ENCODE assay signal across 27 cellular contexts in genomic region chr11:39113606-39114005, GRCh38.
"Had no signal": no experiment of that assay in that cellular context is flagged by ENCODE, and none has a peak within 500 bp of the region (broad histone marks: within the 10 kb centered on the region; RNA-seq: fewer than 3 reads in every experiment).

No MANE protein-coding gene starts in this region.

- DNase-seq: stimulated activated CD4-positive, alpha-beta T cell treated with anti-CD3 and anti-CD28 coated beads, Interleukin-2, amount 100 ng/mL, for 48 hours; stimulated activated CD4-positive, alpha-beta T cell treated with anti-CD3 and anti-CD28 coated beads, Interleukin-4, amount 100 ng/mL, for 1 hour; stimulated activated CD4-positive, alpha-beta T cell treated with anti-CD3 and anti-CD28 coated beads, Interleukin-4, amount 100 ng/mL, for 24 hours; stimulated activated CD4-positive, alpha-beta T cell treated with anti-CD3 and anti-CD28 coated beads, Interleukin-4, amount 100 ng/mL, for 4 hours; stimulated activated CD8-positive, alpha-beta memory T cell treated with anti-CD3 and anti-CD28 coated beads, Interleukin-4, amount 100 ng/mL, for 48 hours; stimulated activated naive B cell treated with anti-CD40 and anti-IgM and Interleukin-4, amounts not matched to agents 10 μg/mL and 1 μg/mL and 100 μg/mL, for 72 hours; stimulated activated naive CD4-positive, alpha-beta T cell; stimulated activated naive CD4-positive, alpha-beta T cell treated with Interleukin-2 at 50 U/mL for 16 hours; stimulated activated naive CD8-positive, alpha-beta T cell treated with anti-CD3 and anti-CD28 coated beads, Interleukin-15, amount 100 ng/mL, for 72 hours; stimulated activated naive CD8-positive, alpha-beta T cell treated with anti-CD3 and anti-CD28 coated beads, Interleukin-15, Interleukin-2, amounts not matched to agents 100 U/mL and 50 U/mL, for 24 hours; stomach; substantia nigra; testis; thyroid gland; tibial artery; transverse colon; trophoblast cell; upper lobe of left lung; upper lobe of right lung; uterus had no signal

- H3K9me3 Mint-ChIP-seq: type B pancreatic cell had no signal

- H3K27ac ChIP-seq: stomach, suprapubic skin, testis, thoracic aorta, thyroid gland, tibial artery, tibial nerve, transverse colon, upper lobe of left lung, upper lobe of right lung, uterus, vagina had no signal

- H3K27me3 ChIP-seq: stomach, suprapubic skin, testis, thyroid gland, tibial artery, tibial nerve, transverse colon, upper lobe of left lung, upper lobe of right lung, uterus, vagina had no signal

- ATAC-seq: stimulated activated memory B cell treated with anti-CD40 and anti-IgM and Interleukin-4, amounts not matched to agents 10 μg/mL and 1 μg/mL and 100 μg/mL, for 72 hours; stimulated activated naive B cell treated with anti-CD40 and anti-IgM and Interleukin-4, amounts not matched to agents 10 μg/mL and 1 μg/mL and 100 μg/mL, for 72 hours; stimulated activated naive CD8-positive, alpha-beta T cell treated with anti-CD3 and anti-CD28 coated beads, Interleukin-15, amount 100 ng/mL, for 72 hours; stimulated activated naive CD8-positive, alpha-beta T cell treated with anti-CD3 and anti-CD28 coated beads, Interleukin-15, Interleukin-2, amounts not matched to agents 100 U/mL and 50 U/mL, for 24 hours; upper lobe of right lung had no signal

- H3K4me1 Mint-ChIP-seq: stimulated activated memory B cell treated with anti-CD40 and anti-IgM and Interleukin-4, amounts not matched to agents 10 μg/mL and 1 μg/mL and 100 μg/mL, for 72 hours; stimulated activated naive B cell treated with anti-CD40 and anti-IgM and Interleukin-4, amounts not matched to agents 10 μg/mL and 1 μg/mL and 100 μg/mL, for 72 hours; stimulated activated naive CD8-positive, alpha-beta T cell treated with anti-CD3 and anti-CD28 coated beads, Interleukin-15, amount 100 ng/mL, for 72 hours had no signal

- H3K27ac Mint-ChIP-seq: stimulated activated memory B cell treated with anti-CD40 and anti-IgM and Interleukin-4, amounts not matched to agents 10 μg/mL and 1 μg/mL and 100 μg/mL, for 72 hours; stimulated activated naive B cell treated with anti-CD40 and anti-IgM and Interleukin-4, amounts not matched to agents 10 μg/mL and 1 μg/mL and 100 μg/mL, for 72 hours; stimulated activated naive CD8-positive, alpha-beta T cell treated with anti-CD3 and anti-CD28 coated beads, Interleukin-15, amount 100 ng/mL, for 72 hours; stimulated activated naive CD8-positive, alpha-beta T cell treated with anti-CD3 and anti-CD28 coated beads, Interleukin-15, Interleukin-2, amounts not matched to agents 100 ng/mL and 50 ng/mL, for 24 hours; type B pancreatic cell had no signal

- H3K4me3 ChIP-seq: stomach, suprapubic skin, testis, thoracic aorta, thyroid gland, tibial artery, tibial nerve, transverse colon, upper lobe of left lung, upper lobe of right lung, uterus, vagina had no signal

- H3K4me1 ChIP-seq: stomach, suprapubic skin, testis, thyroid gland, tibial artery, tibial nerve, transverse colon, upper lobe of left lung, upper lobe of right lung, uterus, vagina had no signal

- H3K4me3 Mint-ChIP-seq: stimulated activated memory B cell treated with anti-CD40 and anti-IgM and Interleukin-4, amounts not matched to agents 10 μg/mL and 1 μg/mL and 100 μg/mL, for 72 hours; stimulated activated naive B cell treated with anti-CD40 and anti-IgM and Interleukin-4, amounts not matched to agents 10 μg/mL and 1 μg/mL and 100 μg/mL, for 72 hours; stimulated activated naive CD8-positive, alpha-beta T cell treated with anti-CD3 and anti-CD28 coated beads, Interleukin-15, amount 100 ng/mL, for 72 hours; stimulated activated naive CD8-positive, alpha-beta T cell treated with anti-CD3 and anti-CD28 coated beads, Interleukin-15, Interleukin-2, amounts not matched to agents 100 ng/mL and 50 ng/mL, for 24 hours; type B pancreatic cell had no signal

- H3K36me3 ChIP-seq: stomach, suprapubic skin, thoracic aorta, thyroid gland, tibial artery, tibial nerve, transverse colon, upper lobe of left lung, upper lobe of right lung, uterus, vagina had no signal

- H3K9me3 ChIP-seq: stomach, suprapubic skin, testis, thoracic aorta, thyroid gland, tibial artery, tibial nerve, transverse colon, upper lobe of left lung, upper lobe of right lung, uterus, vagina had no signal

- H3K36me3 Mint-ChIP-seq: stimulated activated memory B cell treated with anti-CD40 and anti-IgM and Interleukin-4, amounts not matched to agents 10 μg/mL and 1 μg/mL and 100 μg/mL, for 72 hours; stimulated activated naive B cell treated with anti-CD40 and anti-IgM and Interleukin-4, amounts not matched to agents 10 μg/mL and 1 μg/mL and 100 μg/mL, for 72 hours; type B pancreatic cell had no signal
